Comparison of ENCODE assay signal across 8 cellular contexts in the genomic region with DNA sequence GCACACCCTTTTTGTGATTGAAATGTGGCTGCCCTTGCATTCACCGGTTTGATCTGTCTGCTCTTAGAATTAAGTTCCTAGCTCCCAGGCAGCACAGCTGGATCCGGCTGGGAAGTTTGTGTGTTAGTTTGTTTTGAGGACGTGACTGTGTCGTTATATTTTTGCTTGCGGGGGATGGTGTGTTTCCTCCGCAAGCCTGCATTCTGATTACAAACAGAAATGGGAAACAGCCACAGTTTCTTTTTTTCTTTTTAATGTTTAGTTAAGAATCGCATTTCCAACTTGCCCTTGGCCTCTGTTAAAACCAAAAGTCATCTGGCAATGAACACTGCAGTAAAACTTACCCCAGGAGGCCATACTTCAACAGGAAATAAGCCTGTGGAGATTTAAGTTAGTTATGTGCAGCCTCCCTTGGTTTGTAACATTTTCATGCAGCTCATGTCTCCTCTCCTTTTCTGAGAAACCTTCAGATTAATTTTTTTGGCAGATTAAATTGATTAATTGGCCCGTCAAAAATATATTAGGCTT. TPM values are rescaled to one million over a fixed set of nuclear protein-coding genes. Genes with fewer than 3 reads are reported as not detected.
A peak's percentile ranks its signal among the peaks of the same experiment; 100 is the strongest.
DNase-seq lines count a peak whose midpoint lies in the region; ATAC-seq and TF ChIP-seq lines count a peak whose summit lies in the region.

No MANE protein-coding gene starts in this region.

- no peak for TF ChIP-seq RAD21 in liver (IDR thresholded peaks at IDR 0.05)

- no peaks in the 10 kb centered on the region for H3K9me3 ChIP-seq in liver (ENCODE audit: control insufficient read depth in 4 of 4, low read length in 3 of 4)
- no peaks in the 10 kb centered on the region for H3K9me3 ChIP-seq in thoracic aorta

- H3K27ac Mint-ChIP-seq in activated CD8-positive, alpha-beta memory T cell treated with anti-CD3 and anti-CD28 coated beads, Interleukin-2, amount 10 ng/mL, durations not matched to agents 7 days and 5 days, result peak overlapping the region; percentile 92

- H3K4me1 ChIP-seq in liver (ENCODE audit: control insufficient read depth in 4 of 4, insufficient read depth in 4 of 4, low read length in 3 of 4) (peaks cover 5 to 15% (median 11%) of the 10 kb centered on the region in 4 donors), thoracic aorta (ENCODE audit: control insufficient read depth in 1 of 2, low read depth in 2 of 2) (peaks cover 31 to 46% of the 10 kb centered on the region in 2 donors)

- peaks cover 43% of the 10 kb centered on the region for H3K4me1 Mint-ChIP-seq in activated CD8-positive, alpha-beta memory T cell treated with anti-CD3 and anti-CD28 coated beads, Interleukin-2, amount 10 ng/mL, durations not matched to agents 7 days and 5 days

- DNase-seq in activated CD8-positive, alpha-beta memory T cell treated with anti-CD3 and anti-CD28 coated beads, Interleukin-2, amount 10 ng/mL, durations not matched to agents 7 days and 5 days, result no peak
- DNase-seq in activated CD8-positive, alpha-beta memory T cell treated with anti-CD3 and anti-CD28 coated beads, Interleukin-2, amount 50 U/mL, for 48 hours, result no peak
- peak; percentile 49 for DNase-seq in NB4 (ENCODE audit: low read depth)
- DNase-seq in caudate nucleus (lab: John Stamatoyannopoulos, UW), result peak in 2 of 61 donors; percentile 47 to 60
- no peak for DNase-seq in thoracic aorta (ENCODE audit: low spot score)
- DNase-seq in foreskin melanocyte, result no peak
- no peak for DNase-seq in GOT3 (lab: John Stamatoyannopoulos, UW)

- H3K9ac ChIP-seq in liver (ENCODE audit: low read depth in 1 of 2, low read length in 2 of 2), result peak overlapping the region; percentile 84 to 87

- peak overlapping the region; percentile 93 for H3K4me3 Mint-ChIP-seq in activated CD8-positive, alpha-beta memory T cell treated with anti-CD3 and anti-CD28 coated beads, Interleukin-2, amount 10 ng/mL, durations not matched to agents 7 days and 5 days

- no peaks in the 10 kb centered on the region for H3K27me3 ChIP-seq in liver (ENCODE audit: control insufficient read depth in 4 of 4, insufficient read depth in 4 of 4, low read length in 3 of 4)
- H3K27me3 ChIP-seq in thoracic aorta (replicated peaks; ENCODE audit: insufficient read depth), result no peaks in the 10 kb centered on the region

- no peaks in the 10 kb centered on the region for H3K27me3 Mint-ChIP-seq in activated CD8-positive, alpha-beta memory T cell treated with anti-CD3 and anti-CD28 coated beads, Interleukin-2, amount 10 ng/mL, durations not matched to agents 7 days and 5 days

- H3K9me3 Mint-ChIP-seq in activated CD8-positive, alpha-beta memory T cell treated with anti-CD3 and anti-CD28 coated beads, Interleukin-2, amount 10 ng/mL, durations not matched to agents 7 days and 5 days (ENCODE audit: low read depth), result no peaks in the 10 kb centered on the region

- no peak for TF ChIP-seq POLR2A in NB4 (IDR thresholded peaks at IDR 0.05; ENCODE audit: extremely low read depth, insufficient read length)

- WGBS in liver, result under 1% methylated on average over 8 of the region's 8 CpGs

- peaks cover 14% of the 10 kb centered on the region for H3K36me3 Mint-ChIP-seq in activated CD8-positive, alpha-beta memory T cell treated with anti-CD3 and anti-CD28 coated beads, Interleukin-2, amount 10 ng/mL, durations not matched to agents 7 days and 5 days

- H3K36me3 ChIP-seq in liver (ENCODE audit: control insufficient read depth in 4 of 4, insufficient read depth in 3 of 4, low read depth in 1 of 4, low read length in 3 of 4), result no peaks in the 10 kb centered on the region
- no peaks in the 10 kb centered on the region for H3K36me3 ChIP-seq in thoracic aorta

- no peak for ATAC-seq in activated CD8-positive, alpha-beta memory T cell treated with anti-CD3 and anti-CD28 coated beads, Interleukin-2, amount 10 ng/mL, durations not matched to agents 7 days and 5 days
- ATAC-seq in thoracic aorta (ENCODE audit: insufficient number of reproducible peaks, low FRiP score, low read depth), result peak; percentile 14

- peak overlapping the region; percentile 76 for H3K27ac ChIP-seq in caudate nucleus (ENCODE audit: low read depth, low read length)
- peak overlapping the region; percentile 90 to 91 for H3K27ac ChIP-seq in liver (ENCODE audit: low read depth in 1 of 2, low read length in 2 of 2)
- H3K27ac ChIP-seq in thoracic aorta, result peak overlapping the region; percentile 76 to 77

- peak overlapping the region; percentile 85 for H3K4me3 ChIP-seq in NB4 (ENCODE audit: low read depth, low read length)
- H3K4me3 ChIP-seq in liver (ENCODE audit: low read depth in 1 of 3, low read length in 3 of 3), result peak overlapping the region; percentile 79 to 99 (median 80)
- peak overlapping the region; percentile 74 for H3K4me3 ChIP-seq in thoracic aorta

- CTCF ChIA-PET in activated CD8-positive, alpha-beta memory T cell treated with anti-CD3 and anti-CD28 coated beads, Interleukin-2, amount 10 ng/mL, durations not matched to agents 7 days and 5 days (lab: Charles Lee), result interaction anchor here (0.7 to 1.2 kb wide), 2 partner anchors 16 to 54 kb away, joined by 3 to 4 read pairs; no protein-coding TSS in a partner anchor

- no peak for TF ChIP-seq CTCF in NB4 (IDR thresholded peaks at IDR 0.05; ENCODE audit: low read depth, low read length)
- no peak for TF ChIP-seq CTCF in liver (IDR thresholded peaks at IDR 0.05; ENCODE audit: low read depth, low read length, missing input control)
- no peak for TF ChIP-seq CTCF in thoracic aorta (IDR thresholded peaks at IDR 0.05)

TF ChIP-seq in liver, 16 proteins besides CTCF, POLR2A, EP300 and RAD21:
- TF ChIP-seq HNF4A (conservative IDR thresholded peaks at IDR 0.05) (peak in 1 of 2 donors; percentile 12), EGR1 (IDR thresholded peaks at IDR 0.05; ENCODE audit: low read depth in 2 of 2) (no peak), YY1 (IDR thresholded peaks at IDR 0.05) (peak; percentile 78)

RNA-seq across cellular contexts. Expression of a gene that starts 0.9 kb away (rescaled TPM):
- total RNA-seq in activated CD8-positive, alpha-beta memory T cell treated with anti-CD3 and anti-CD28 coated beads, Interleukin-2, amount 10 ng/mL, durations not matched to agents 7 days and 5 days, result 10 to 100 TPM; 59.2 to 61.3 TPM
- total RNA-seq in liver (10 to 100 TPM; 16.0 to 23.9 TPM), thoracic aorta (10 to 100 TPM; 27.3 to 38.1 TPM)
- polyA plus RNA-seq in liver, result 10 to 100 TPM in 1 of 2 donors, 1 to 10 TPM in 1; 7.2 to 12.1 TPM
